Comparison of ENCODE assay signal across 28 cellular contexts in the genomic region with DNA sequence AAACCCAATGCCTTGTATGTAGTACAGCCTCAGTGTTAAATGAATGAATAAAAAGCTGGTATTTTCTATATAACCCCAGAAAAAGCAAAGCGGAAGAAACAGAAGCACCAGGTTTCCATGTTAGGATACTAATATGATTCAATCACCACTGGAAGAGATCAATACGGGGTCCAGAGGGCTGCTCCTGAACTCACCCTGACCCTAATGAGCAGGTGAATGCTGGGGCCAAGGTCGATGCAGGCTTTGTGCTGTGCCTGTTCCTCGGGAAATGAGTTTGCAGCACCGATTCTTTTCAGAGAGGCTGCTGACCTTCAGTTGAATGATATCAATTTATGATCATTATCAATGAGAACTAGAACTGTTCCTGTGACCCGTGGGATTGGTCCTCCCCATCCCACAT.
"Had no signal": no experiment of that assay in that cellular context is flagged by ENCODE, and none has a peak within 500 bp of the region (broad histone marks: within the 10 kb centered on the region; RNA-seq: fewer than 3 reads in every experiment).

No MANE protein-coding gene starts in this region.

- H3K9me3 ChIP-seq: ascending aorta had no signal

- H3K4me3 ChIP-seq: ascending aorta, cardiac muscle cell had no signal

- H3K4me1 ChIP-seq: ascending aorta had no signal

- DNase-seq: activated B cell treated with CpG ODN at 0.5 μM for 24 hours; activated CD4-positive, alpha-beta memory T cell treated with anti-CD3 and anti-CD28 coated beads, Interleukin-2, amount 10 ng/mL, durations not matched to agents 7 days and 5 days; activated CD4-positive, alpha-beta T cell treated with anti-CD3 and anti-CD28 coated beads for 4 hours; activated CD4-positive, alpha-beta T cell treated with anti-CD3 and anti-CD28 coated beads, Interleukin-2, amount 10 ng/mL, durations not matched to agents 24 days and 14 days; activated CD4-positive, alpha-beta T cell treated with anti-CD3 and anti-CD28 coated beads, Interleukin-2, amount 50 U/mL, for 1 hour; activated CD4-positive, alpha-beta T cell treated with anti-CD3 and anti-CD28 coated beads, Interleukin-2, amount 50 U/mL, for 48 hours; activated CD4-positive, CD25-positive, alpha-beta regulatory T cell treated with anti-CD3 and anti-CD28 coated beads, Interleukin-2, amount 50 U/mL, for 72 hours; activated CD8-positive, alpha-beta memory T cell treated with anti-CD3 and anti-CD28 coated beads for 24 hours; activated CD8-positive, alpha-beta memory T cell treated with anti-CD3 and anti-CD28 coated beads, Interleukin-2, amount 10 ng/mL, durations not matched to agents 7 days and 5 days; activated CD8-positive, alpha-beta memory T cell treated with anti-CD3 and anti-CD28 coated beads, Interleukin-2, amount 50 U/mL, for 48 hours; activated CD8-positive, alpha-beta T cell treated with anti-CD3 and anti-CD28 coated beads, Interleukin-2, amount 10 ng/mL, durations not matched to agents 7 days and 5 days; activated effector memory CD4-positive, alpha-beta T cell treated with Interleukin-2 at 50 U/mL for 16 hours; activated gamma-delta T cell; activated naive CD4-positive, alpha-beta T cell treated with anti-CD3 and anti-CD28 coated beads, Interleukin-2, amount 10 ng/mL, durations not matched to agents 7 days and 5 days; activated naive CD4-positive, alpha-beta T cell treated with Interleukin-2 at 50 U/mL for 16 hours; activated naive CD8-positive, alpha-beta T cell treated with anti-CD3 and anti-CD28 coated beads, Interleukin-2, amount 10 ng/mL, durations not matched to agents 7 days and 5 days; activated naive CD8-positive, alpha-beta T cell treated with anti-CD3 and anti-CD28 coated beads, Interleukin-2, amount 50 U/mL, for 24 hours; activated T-cell treated with anti-CD3 and anti-CD28 coated beads, Interleukin-2, amount 50 U/mL, for 24 hours; activated T-cell treated with anti-CD3 and anti-CD28 coated beads, Interleukin-2, amount 50 U/mL, for 48 hours; amygdala; anterior cingulate cortex; caudate nucleus; cerebellar nuclear complex; T-helper 2 cell; T-helper 9 cell had no signal

- H3K36me3 ChIP-seq: ascending aorta, cardiac muscle cell had no signal

- ATAC-seq: activated CD8-positive, alpha-beta memory T cell treated with anti-CD3 and anti-CD28 coated beads, Interleukin-2, amount 10 ng/mL, durations not matched to agents 7 days and 5 days; activated CD8-positive, alpha-beta T cell treated with anti-CD3 and anti-CD28 coated beads, Interleukin-2, amount 10 ng/mL, durations not matched to agents 7 days and 5 days; activated naive CD8-positive, alpha-beta T cell treated with anti-CD3 and anti-CD28 coated beads, Interleukin-2, amount 50 U/mL, for 24 hours had no signal

- H3K27me3 ChIP-seq: ascending aorta, cardiac muscle cell had no signal

- H3K27ac ChIP-seq: ascending aorta, cardiac muscle cell, VCaP had no signal
